Comparison of ENCODE assay signal across 21 cellular contexts in genomic region chr7:43249808-43250145, GRCh38.
DNase-seq lines count a peak whose midpoint lies in the region; ATAC-seq and TF ChIP-seq lines count a peak whose summit lies in the region.
"Had no signal": no experiment of that assay in that cellular context is flagged by ENCODE, and none has a peak within 500 bp of the region (broad histone marks: within the 10 kb centered on the region; RNA-seq: fewer than 3 reads in every experiment).

No MANE protein-coding gene starts in this region.

- no peak overlapping the region for H2BK12ac ChIP-seq in neuronal stem cell (ENCODE audit: low read length)

- no peak for TF ChIP-seq CTCF in brain microvascular endothelial cell (IDR thresholded peaks at IDR 0.05; ENCODE audit: low read depth, low read length, missing control alignments)
- no peak for TF ChIP-seq CTCF in upper lobe of right lung (IDR thresholded peaks at IDR 0.05)

- no peak overlapping the region for H4K91ac ChIP-seq in neuronal stem cell (ENCODE audit: low read depth, low read length, poor library complexity)

- H3K18ac ChIP-seq in neuronal stem cell (ENCODE audit: low read length): no peak overlapping the region

- H3K9me3 ChIP-seq in neuronal stem cell (replicated peaks in 1 of 2; ENCODE audit: control insufficient read depth in 2 of 2, insufficient read depth in 1 of 2, low read depth in 1 of 2, low read length in 2 of 2) (no peaks in the 10 kb centered on the region), upper lobe of right lung (no peaks in the 10 kb centered on the region)
- H3K9me3 ChIP-seq: BLaER1, uterus had no signal

- H2BK120ac ChIP-seq in neuronal stem cell (ENCODE audit: low read depth, low read length): no peak overlapping the region

- no peak overlapping the region for H3K4me2 ChIP-seq in neuronal stem cell (ENCODE audit: insufficient read depth, low read length, poor library complexity, severe bottlenecking)
- H3K4me2 ChIP-seq: BLaER1 had no signal

- no peak overlapping the region for H3K4ac ChIP-seq in neuronal stem cell (ENCODE audit: low read length)

- H2BK5ac ChIP-seq in neuronal stem cell (ENCODE audit: low read length): no peak overlapping the region

- no peaks in the 10 kb centered on the region for H3K27me3 ChIP-seq in brain microvascular endothelial cell (replicated peaks)
- H3K27me3 ChIP-seq in neuronal stem cell (ENCODE audit: control insufficient read depth in 3 of 3, insufficient read depth in 3 of 3, low read depth in 1 of 3, low read length in 3 of 3): no peaks in the 10 kb centered on the region
- H3K27me3 ChIP-seq in upper lobe of right lung: no peaks in the 10 kb centered on the region
- no peaks in the 10 kb centered on the region for H3K27me3 ChIP-seq in H7 (ENCODE audit: control insufficient read depth, insufficient read depth, low read length)
- H3K27me3 ChIP-seq: BLaER1, uterus had no signal

- H2BK15ac ChIP-seq in neuronal stem cell (ENCODE audit: low read length): no peak overlapping the region

- H3K4me3 ChIP-seq in brain microvascular endothelial cell (ENCODE audit: low read depth, low read length) (no peak overlapping the region), neuronal stem cell (ENCODE audit: low read length in 2 of 2) (no peak overlapping the region), upper lobe of right lung (peak overlapping the region; percentile 20), H7 (ENCODE audit: insufficient read depth, low read depth, low read length) (no peak overlapping the region)
- H3K4me3 ChIP-seq: BLaER1, uterus had no signal

- no peak overlapping the region for H3K14ac ChIP-seq in neuronal stem cell (ENCODE audit: low read length)

- H3K9ac ChIP-seq in neuronal stem cell (ENCODE audit: low read depth, low read length, poor library complexity): no peak overlapping the region
- H3K9ac ChIP-seq: BLaER1 had no signal

- H4K8ac ChIP-seq in neuronal stem cell (ENCODE audit: low read depth, low read length): no peak overlapping the region

- WGBS in neuronal stem cell (ENCODE audit: extremely low coverage in 2 of 2, insufficient read length in 2 of 2, insufficient replicate concordance in 1 of 2), 2 donors: no CpG with 5 or more reads among the region's 9 CpGs

- no peaks in the 10 kb centered on the region for H3K79me1 ChIP-seq in neuronal stem cell (ENCODE audit: low read depth, low read length)

- H3K36me3 ChIP-seq in brain microvascular endothelial cell (replicated peaks) (no peaks in the 10 kb centered on the region), neuronal stem cell (replicated peaks in 1 of 2; ENCODE audit: control insufficient read depth in 2 of 2, insufficient read depth in 2 of 2, low read length in 2 of 2) (no peaks in the 10 kb centered on the region), upper lobe of right lung (no peaks in the 10 kb centered on the region), H7 (replicated peaks; ENCODE audit: control insufficient read depth, insufficient read depth, low read length) (no peaks in the 10 kb centered on the region)
- H3K36me3 ChIP-seq: BLaER1, uterus had no signal

- H3K4me1 ChIP-seq in neuronal stem cell (ENCODE audit: control insufficient read depth in 2 of 2, insufficient read depth in 1 of 2, low read depth in 1 of 2, low read length in 2 of 2) (peaks cover 0 to 5% of the 10 kb centered on the region in 2 donors), upper lobe of right lung (no peaks in the 10 kb centered on the region)
- H3K4me1 ChIP-seq: uterus had no signal

- DNase-seq in DMS53 (lab: John Stamatoyannopoulos, UW): peak; percentile 43
- no peak for DNase-seq in DMS53 treated with DMSO at 0.1 percent for 48 hours (lab: John Stamatoyannopoulos, UW; ENCODE audit: unreplicated experiment)
- DNase-seq in brain microvascular endothelial cell: peak; percentile 22
- DNase-seq in neuronal stem cell (ENCODE audit: low spot score): no peak
- DNase-seq in upper lobe of right lung: no peak
- DNase-seq in H7: no peak
- no peak for DNase-seq in T-helper 9 cell
- DNase-seq in activated CD4-positive, alpha-beta T cell treated with anti-CD3 and anti-CD28 coated beads for 1 hour: no peak
- DNase-seq: activated CD4-positive, alpha-beta T cell treated with anti-CD3 and anti-CD28 coated beads, Interleukin-2, amount 50 U/mL, for 1 hour; activated naive CD8-positive, alpha-beta T cell treated with anti-CD3 and anti-CD28 coated beads, Interleukin-2, amount 50 U/mL, for 24 hours; glutamatergic neuron; NCI-H1105 treated with DMSO at 0.1 percent for 48 hours; NCI-H524; SHP77 treated with DMSO at 0.1 percent for 48 hours; stimulated activated CD4-positive, alpha-beta T cell treated with anti-CD3 and anti-CD28 coated beads, Interleukin-4, amount 100 ng/mL, for 1 hour; stimulated activated naive CD8-positive, alpha-beta T cell treated with anti-CD3 and anti-CD28 coated beads, Interleukin-15, Interleukin-2, amounts not matched to agents 100 U/mL and 50 U/mL, for 24 hours; T-cell; uterus had no signal

- H3K23ac ChIP-seq in neuronal stem cell (ENCODE audit: low read depth, low read length, poor library complexity): no peak overlapping the region

- ATAC-seq in upper lobe of right lung: no peak
- ATAC-seq: activated naive CD8-positive, alpha-beta T cell treated with anti-CD3 and anti-CD28 coated beads, Interleukin-2, amount 50 U/mL, for 24 hours; stimulated activated naive CD8-positive, alpha-beta T cell treated with anti-CD3 and anti-CD28 coated beads, Interleukin-15, Interleukin-2, amounts not matched to agents 100 U/mL and 50 U/mL, for 24 hours; T-cell had no signal

- in situ Hi-C loops in brain microvascular endothelial cell (cut with HindIII; ENCODE audit: low pct_ligation_motif_present, low sequenced_read_pairs): no loop called here

- H2AFZ ChIP-seq in neuronal stem cell (ENCODE audit: low read length): peak overlapping the region; percentile 6

- H3K27ac ChIP-seq in brain microvascular endothelial cell: peak overlapping the region; percentile 50
- H3K27ac ChIP-seq in neuronal stem cell (replicated peaks; ENCODE audit: low read length): no peak overlapping the region
- H3K27ac ChIP-seq in upper lobe of right lung: no peak overlapping the region
- H3K27ac ChIP-seq: 22Rv1, BLaER1, epithelial cell of prostate, uterus had no signal

- intact Hi-C loops in upper lobe of right lung (cut with DNase I): no loop called here

- no peak overlapping the region for H2AK5ac ChIP-seq in neuronal stem cell (ENCODE audit: low read depth, low read length)

Comparison
In these comparisons a context has a peak if more than half of its experiments do, and no peak if none do; other contexts are left out.
1. DNase-seq: peak in DMS53 (single experiment) and brain microvascular endothelial cell (single experiment); none in DMS53 treated with DMSO at 0.1 percent for 48 hours (single experiment), neuronal stem cell (single experiment), upper lobe of right lung (single experiment), H7 (single experiment), T-helper 9 cell (single experiment) and activated CD4-positive, alpha-beta T cell treated with anti-CD3 and anti-CD28 coated beads for 1 hour (single experiment).